ENCODE assay signal across 1 cellular context in the genomic region with DNA sequence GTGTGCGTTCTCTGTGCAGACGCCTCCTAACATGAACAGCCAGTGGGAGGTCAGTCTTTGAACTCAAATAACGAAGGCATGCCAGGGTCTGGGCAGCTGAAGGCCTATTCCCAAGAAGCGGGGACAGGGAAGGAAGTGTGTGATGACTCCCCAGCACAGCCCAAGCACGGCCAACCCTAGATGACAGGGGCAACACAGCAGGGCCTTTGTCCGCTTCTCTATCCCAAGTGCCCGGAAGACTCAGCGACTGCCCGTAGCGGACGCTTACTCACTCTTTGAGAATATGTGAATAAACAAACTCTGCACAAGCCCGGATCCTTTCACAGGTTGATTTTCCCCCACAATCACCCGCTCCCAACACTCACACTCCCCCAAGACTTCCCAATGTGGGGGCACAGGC.
TF ChIP-seq lines count a peak whose summit lies in the region.

No MANE protein-coding gene starts in this region.

TF ChIP-seq in K562, 482 proteins besides CTCF, POLR2A, EP300 and RAD21:
- TF ChIP-seq, protein P1, sequence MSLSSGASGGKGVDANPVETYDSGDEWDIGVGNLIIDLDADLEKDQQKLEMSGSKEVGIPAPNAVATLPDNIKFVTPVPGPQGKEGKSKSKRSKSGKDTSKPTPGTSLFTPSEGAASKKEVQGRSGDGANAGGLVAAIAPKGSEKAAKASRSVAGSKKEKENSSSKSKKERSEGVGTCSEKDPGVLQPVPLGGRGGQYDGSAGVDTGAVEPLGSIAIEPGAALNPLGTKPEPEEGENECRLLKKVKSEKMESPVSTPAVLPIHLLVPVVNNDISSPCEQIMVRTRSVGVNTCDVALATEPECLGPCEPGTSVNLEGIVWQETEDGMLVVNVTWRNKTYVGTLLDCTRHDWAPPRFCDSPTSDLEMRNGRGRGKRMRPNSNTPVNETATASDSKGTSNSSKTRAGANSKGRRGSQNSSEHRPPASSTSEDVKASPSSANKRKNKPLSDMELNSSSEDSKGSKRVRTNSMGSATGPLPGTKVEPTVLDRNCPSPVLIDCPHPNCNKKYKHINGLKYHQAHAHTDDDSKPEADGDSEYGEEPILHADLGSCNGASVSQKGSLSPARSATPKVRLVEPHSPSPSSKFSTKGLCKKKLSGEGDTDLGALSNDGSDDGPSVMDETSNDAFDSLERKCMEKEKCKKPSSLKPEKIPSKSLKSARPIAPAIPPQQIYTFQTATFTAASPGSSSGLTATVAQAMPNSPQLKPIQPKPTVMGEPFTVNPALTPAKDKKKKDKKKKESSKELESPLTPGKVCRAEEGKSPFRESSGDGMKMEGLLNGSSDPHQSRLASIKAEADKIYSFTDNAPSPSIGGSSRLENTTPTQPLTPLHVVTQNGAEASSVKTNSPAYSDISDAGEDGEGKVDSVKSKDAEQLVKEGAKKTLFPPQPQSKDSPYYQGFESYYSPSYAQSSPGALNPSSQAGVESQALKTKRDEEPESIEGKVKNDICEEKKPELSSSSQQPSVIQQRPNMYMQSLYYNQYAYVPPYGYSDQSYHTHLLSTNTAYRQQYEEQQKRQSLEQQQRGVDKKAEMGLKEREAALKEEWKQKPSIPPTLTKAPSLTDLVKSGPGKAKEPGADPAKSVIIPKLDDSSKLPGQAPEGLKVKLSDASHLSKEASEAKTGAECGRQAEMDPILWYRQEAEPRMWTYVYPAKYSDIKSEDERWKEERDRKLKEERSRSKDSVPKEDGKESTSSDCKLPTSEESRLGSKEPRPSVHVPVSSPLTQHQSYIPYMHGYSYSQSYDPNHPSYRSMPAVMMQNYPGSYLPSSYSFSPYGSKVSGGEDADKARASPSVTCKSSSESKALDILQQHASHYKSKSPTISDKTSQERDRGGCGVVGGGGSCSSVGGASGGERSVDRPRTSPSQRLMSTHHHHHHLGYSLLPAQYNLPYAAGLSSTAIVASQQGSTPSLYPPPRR (CRISPR knock-in tag; IDR thresholded peaks at IDR 0.05; ENCODE audit: borderline replicate concordance), result no peak
- TF ChIP-seq ZNF12 (CRISPR knock-in tag; IDR thresholded peaks at IDR 0.05) (no peak), ZKSCAN8 (CRISPR knock-in tag; IDR thresholded peaks at IDR 0.05) (0 out of 2 replicates have a peak, but pooled peaks have one; percentile 26)
